10 cellular contexts compared by ENCODE assay signal in genomic region chr22:41480397-41480735, GRCh38. TPM values are rescaled to one million over a fixed set of nuclear protein-coding genes. Genes with fewer than 3 reads are reported as not detected.
DNase-seq lines count a peak whose midpoint lies in the region; TF ChIP-seq lines count a peak whose summit lies in the region.
"Had no signal": no experiment of that assay in that cellular context is flagged by ENCODE, and none has a peak within 500 bp of the region (broad histone marks: within the 10 kb centered on the region; RNA-seq: fewer than 3 reads in every experiment).

No MANE protein-coding gene starts in this region.

- peak; percentile 66 for DNase-seq in AG04450 (ENCODE audit: low read depth, low spot score)
- DNase-seq in Karpas-422 = no peak
- DNase-seq in endothelial cell (ENCODE audit: low spot score) = no peak
- DNase-seq in osteoblast (ENCODE audit: insufficient read length, low spot score, missing footprints) = peak; percentile 86
- no peak for DNase-seq in NCI-H446 treated with DMSO at 0.1 percent for 48 hours (lab: John Stamatoyannopoulos, UW)
- no peak for DNase-seq in NAMALWA (ENCODE audit: low spot score)
- no peak for DNase-seq in NCI-H1436 treated with DMSO at 0.1 percent for 48 hours (lab: John Stamatoyannopoulos, UW)
- DNase-seq in effector CD8-positive, alpha-beta T cell (lab: John Stamatoyannopoulos, UW) = no peak
- DNase-seq: activated gamma-delta T cell treated with Interleukin-2 at 50 U/mL for 16 hours, NCI-H526 treated with DMSO at 0.1 percent for 48 hours had no signal

- peaks cover 2% of the 10 kb centered on the region for H3K27me3 Mint-ChIP-seq in endothelial cell (ENCODE audit: unreplicated experiment)

- no peaks in the 10 kb centered on the region for H3K9me2 ChIP-seq in Karpas-422 (replicated peaks; ENCODE audit: insufficient read depth, low read length)

- peaks cover 74% of the 10 kb centered on the region for H3K79me2 ChIP-seq in Karpas-422 (ENCODE audit: low read length)
- peaks cover 75% of the 10 kb centered on the region for H3K79me2 ChIP-seq in osteoblast (ENCODE audit: insufficient read depth, low read length)

- H4K20me1 ChIP-seq in Karpas-422 (ENCODE audit: insufficient read depth, low read depth, low read length) = no peaks in the 10 kb centered on the region; the same call in 1 of the 2 replicates
- peaks cover 52% of the 10 kb centered on the region for H4K20me1 ChIP-seq in osteoblast (ENCODE audit: insufficient read depth, low read length)

- no peak overlapping the region for H3K4me3 Mint-ChIP-seq in endothelial cell (ENCODE audit: unreplicated experiment)

- CTCF ChIA-PET in AG04450 (lab: Charles Lee) = interaction anchor here (1.1 to 4.6 kb wide), 4 partner anchors 10 to 117 kb away, joined by 3 to 40 read pairs (median 8); no protein-coding TSS in a partner anchor

- peak overlapping the region; percentile 66 for H3K9ac ChIP-seq in Karpas-422 (ENCODE audit: low read length)

- H3K27ac ChIP-seq in AG04450 (ENCODE audit: low read depth, low read length) = peak overlapping the region; percentile 94
- peak overlapping the region; percentile 97 for H3K27ac ChIP-seq in Karpas-422 (ENCODE audit: low read length)
- peak overlapping the region; percentile 85 for H3K27ac ChIP-seq in osteoblast (ENCODE audit: low read depth, low read length)

- POLR2A ChIA-PET in AG04450 (lab: Yijun Ruan, JAX) = interaction anchor here (0.6 to 4.1 kb wide), 3 partner anchors 12 to 99 kb away, joined by 4 to 23 read pairs (median 4); partner anchors contain the start of genes ACO2 and PHF5A

- H3K9me3 ChIP-seq in AG04450 (ENCODE audit: control insufficient read depth, insufficient read depth, low read length) (no peaks in the 10 kb centered on the region), Karpas-422 (ENCODE audit: low read length) (no peaks in the 10 kb centered on the region), osteoblast (ENCODE audit: low read depth, low read length) (no peaks in the 10 kb centered on the region)

- H3K4me1 ChIP-seq in Karpas-422 (ENCODE audit: low read length) = peaks cover 88% of the 10 kb centered on the region
- peaks cover 53% of the 10 kb centered on the region for H3K4me1 ChIP-seq in osteoblast (ENCODE audit: insufficient read depth, low read length)

- H3K4me3 ChIP-seq in AG04450 (ENCODE audit: low read depth, low read length) (peak overlapping the region; percentile 23), Karpas-422 (ENCODE audit: low read length) (peak overlapping the region; percentile 57), osteoblast (ENCODE audit: insufficient read depth, low read length) (no peak overlapping the region)

- no peaks in the 10 kb centered on the region for H3K9me3 Mint-ChIP-seq in endothelial cell (ENCODE audit: unreplicated experiment)

- no peak overlapping the region for H2AFZ ChIP-seq in Karpas-422 (ENCODE audit: low read length)
- H2AFZ ChIP-seq in osteoblast (ENCODE audit: low read length) = no peak overlapping the region

- TF ChIP-seq CTCF in AG04450 (IDR thresholded peaks at IDR 0.05; ENCODE audit: low read depth, low read length) (no peak), endothelial cell (IDR thresholded peaks at IDR 0.05; ENCODE audit: unreplicated experiment) (no peak), osteoblast (IDR thresholded peaks at IDR 0.05; ENCODE audit: extremely low read depth, low read depth, low read length) (no peak)

- H3K4me1 Mint-ChIP-seq in endothelial cell (ENCODE audit: unreplicated experiment) = peaks cover 8% of the 10 kb centered on the region

- H3K27me3 ChIP-seq in AG04450 (ENCODE audit: control insufficient read depth, insufficient read depth, low read length) = no peaks in the 10 kb centered on the region
- H3K27me3 ChIP-seq in Karpas-422 (ENCODE audit: low read length) = no peaks in the 10 kb centered on the region
- no peaks in the 10 kb centered on the region for H3K27me3 ChIP-seq in osteoblast (ENCODE audit: insufficient read depth, low read length)

- H3K36me3 ChIP-seq in Karpas-422 (ENCODE audit: insufficient read depth, low read length) (no peaks in the 10 kb centered on the region), osteoblast (ENCODE audit: insufficient read depth, low read length) (no peaks in the 10 kb centered on the region)

- peak overlapping the region; percentile 83 for H3K4me2 ChIP-seq in Karpas-422 (ENCODE audit: low read depth, low read length, poor library complexity, severe bottlenecking)
- H3K4me2 ChIP-seq in osteoblast (ENCODE audit: insufficient read depth, low read length) = peak overlapping the region; percentile 61

- H3K27ac Mint-ChIP-seq in endothelial cell (ENCODE audit: unreplicated experiment) = peak overlapping the region; percentile 38

- H3K36me3 Mint-ChIP-seq in endothelial cell (ENCODE audit: low read depth, unreplicated experiment) = no peaks in the 10 kb centered on the region

RNA-seq across cellular contexts. Expression of gene ACO2, which starts 11.4 kb away (rescaled TPM):
- 32.2 and 44.4 TPM in 2 replicates for polyA plus RNA-seq in AG04450 (2011; rRNA removed)
- 34.1 and 49.3 TPM in 2 replicates for polyA minus RNA-seq in AG04450 (2011; rRNA and poly(A)+ RNA removed)
- 67.7 and 102 TPM in 2 replicates for total RNA-seq in Karpas-422 (2014; rRNA removed; shearing (Covaris generic); ENCODE audit: low replicate concordance)
- total RNA-seq in endothelial cell (ENCODE audit: unreplicated experiment) (83.5 TPM), osteoblast (57.9 and 60.4 TPM in 2 replicates)

RNA-seq across cellular contexts. Expression of gene PHF5A, which starts 11.9 kb away (rescaled TPM):
- 47.9 and 53.8 TPM in 2 replicates for polyA plus RNA-seq in AG04450 (2011; rRNA removed)
- polyA minus RNA-seq in AG04450 (2011; rRNA and poly(A)+ RNA removed) = 24.9 and 32.2 TPM in 2 replicates
- 43.2 and 90.3 TPM in 2 replicates for total RNA-seq in Karpas-422 (2014; rRNA removed; shearing (Covaris generic); ENCODE audit: low replicate concordance)
- total RNA-seq in endothelial cell (ENCODE audit: unreplicated experiment) (54.6 TPM), osteoblast (27.7 and 38.4 TPM in 2 replicates)

RNA-seq across cellular contexts. Expression of gene TOB2, which starts 33.8 kb away (rescaled TPM):
- 25.9 and 27.0 TPM in 2 replicates for polyA plus RNA-seq in AG04450 (2011; rRNA removed)
- polyA minus RNA-seq in AG04450 (2011; rRNA and poly(A)+ RNA removed) = 33.8 and 40.4 TPM in 2 replicates
- total RNA-seq in Karpas-422 (2014; rRNA removed; shearing (Covaris generic); ENCODE audit: low replicate concordance) = 43.7 and 46.8 TPM in 2 replicates
- total RNA-seq in endothelial cell (ENCODE audit: unreplicated experiment) (60.3 TPM), osteoblast (28.0 and 29.0 TPM in 2 replicates)

Comparison
In these comparisons a context has a peak if more than half of its experiments do, and no peak if none do; other contexts are left out.
1. DNase-seq: peak in AG04450 (single experiment) and osteoblast (single experiment); none in Karpas-422 (single experiment), endothelial cell (single experiment), NCI-H446 treated with DMSO at 0.1 percent for 48 hours (single experiment), NAMALWA (single experiment), NCI-H1436 treated with DMSO at 0.1 percent for 48 hours (single experiment) and effector CD8-positive, alpha-beta T cell (single experiment).
2. Peak in every context shown above with its lines, with median percentiles within 50 percentile points of each other: H3K27ac ChIP-seq.